ENCODE assay signal across 14 cellular contexts in genomic region chr1:228146761-228147693, GRCh38. TPM values are rescaled to one million over a fixed set of nuclear protein-coding genes. Genes with fewer than 3 reads are reported as not detected.
DNase-seq lines count a peak whose midpoint lies in the region; ATAC-seq and TF ChIP-seq lines count a peak whose summit lies in the region.
"Had no signal": no experiment of that assay in that cellular context is flagged by ENCODE, and none has a peak within 500 bp of the region (broad histone marks: within the 10 kb centered on the region; RNA-seq: fewer than 3 reads in every experiment).

No MANE protein-coding gene starts in this region.

- H3K4me3 Mint-ChIP-seq in osteocyte (ENCODE audit: unreplicated experiment): no peak overlapping the region
- H3K4me3 Mint-ChIP-seq: activated B cell treated with CpG ODN at 0.5 μM for 24 hours had no signal

- ATAC-seq in GM19023 (IDR thresholded peaks at IDR 0.05; ENCODE audit: unreplicated experiment): no peak

- CTCF ChIA-PET in RWPE1 (lab: Yijun Ruan, JAX): no interaction called here

- POLR2A ChIA-PET in RWPE1 (lab: Yijun Ruan, JAX; ENCODE audit: low non-redundant PET): no interaction called here

- DNase-seq in GM13976 (ENCODE audit: low spot score) (peak; percentile 20), RWPE1 (ENCODE audit: low spot score) (no peak), osteocyte (ENCODE audit: extremely low spot score, unreplicated experiment) (peak; percentile 82), NCI-H2196 treated with DMSO at 0.1 percent for 48 hours (lab: John Stamatoyannopoulos, UW; ENCODE audit: unreplicated experiment) (no peak)
- DNase-seq: activated B cell treated with CpG ODN at 0.5 μM for 24 hours, DMS153, foreskin fibroblast, NCI-H187 treated with DMSO at 0.1 percent for 48 hours, NCI-H510A treated with DMSO at 0.1 percent for 48 hours, SIG-M5, transverse colon had no signal

- H3K36me3 Mint-ChIP-seq in osteocyte (ENCODE audit: unreplicated experiment): no peaks in the 10 kb centered on the region

- no peak for TF ChIP-seq CTCF in GM13976 (IDR thresholded peaks at IDR 0.05; ENCODE audit: borderline replicate concordance, control extremely low read depth, extremely low read depth, insufficient read depth, missing control alignments)
- no peak for TF ChIP-seq CTCF in RWPE1 (conservative IDR thresholded peaks at IDR 0.05; ENCODE audit: low read depth)
- TF ChIP-seq CTCF in osteocyte (IDR thresholded peaks at IDR 0.05): no peak

- no peaks in the 10 kb centered on the region for H3K9me3 Mint-ChIP-seq in osteocyte (ENCODE audit: unreplicated experiment)
- H3K9me3 Mint-ChIP-seq: activated B cell treated with CpG ODN at 0.5 μM for 24 hours had no signal

- in situ Hi-C loops in GM13976 (cut with MboI; ENCODE audit: low sequenced_read_pairs, unreplicated experiment): no loop called here

- H3K27ac ChIP-seq in RWPE1: peak overlapping the region; percentile 100
- H3K27ac ChIP-seq: C4-2B had no signal

- H3K27ac Mint-ChIP-seq in osteocyte (ENCODE audit: unreplicated experiment): no peak overlapping the region
- H3K27ac Mint-ChIP-seq: activated B cell treated with CpG ODN at 0.5 μM for 24 hours had no signal

- H3K4me1 Mint-ChIP-seq in osteocyte (ENCODE audit: unreplicated experiment): peaks cover 23% of the 10 kb centered on the region

- H3K27me3 Mint-ChIP-seq in osteocyte (ENCODE audit: unreplicated experiment): no peaks in the 10 kb centered on the region
- H3K27me3 Mint-ChIP-seq: activated B cell treated with CpG ODN at 0.5 μM for 24 hours had no signal

RNA-seq across cellular contexts. Expression of gene GJC2, which starts 2.7 kb away (rescaled TPM):
- total RNA-seq in osteocyte: 1.6 TPM in 2 replicates
- total RNA-seq: smooth muscle cell had no signal

RNA-seq across cellular contexts. Expression of gene GUK1, which starts 6.9 kb away (rescaled TPM):
- 150 and 166 TPM in 2 replicates for total RNA-seq in osteocyte

RNA-seq across cellular contexts. Expression of gene IBA57, which starts 18.6 kb away (rescaled TPM):
- 8.1 TPM in 2 replicates for total RNA-seq in osteocyte

RNA-seq across cellular contexts. Expression of gene MRPL55, which starts 37.9 kb away (rescaled TPM):
- total RNA-seq in osteocyte: 46.1 and 47.4 TPM in 2 replicates

RNA-seq across cellular contexts. Expression of gene C1orf35, which starts 43.9 kb away (rescaled TPM):
- total RNA-seq in osteocyte: 13.0 and 13.6 TPM in 2 replicates

Comparison
In these comparisons a context has a peak if more than half of its experiments do, and no peak if none do; other contexts are left out.
1. DNase-seq: peak in GM13976 (single experiment) and osteocyte (single experiment); none in RWPE1 (single experiment) and NCI-H2196 treated with DMSO at 0.1 percent for 48 hours (single experiment).